1 cellular context compared by ENCODE assay signal in the genomic region with DNA sequence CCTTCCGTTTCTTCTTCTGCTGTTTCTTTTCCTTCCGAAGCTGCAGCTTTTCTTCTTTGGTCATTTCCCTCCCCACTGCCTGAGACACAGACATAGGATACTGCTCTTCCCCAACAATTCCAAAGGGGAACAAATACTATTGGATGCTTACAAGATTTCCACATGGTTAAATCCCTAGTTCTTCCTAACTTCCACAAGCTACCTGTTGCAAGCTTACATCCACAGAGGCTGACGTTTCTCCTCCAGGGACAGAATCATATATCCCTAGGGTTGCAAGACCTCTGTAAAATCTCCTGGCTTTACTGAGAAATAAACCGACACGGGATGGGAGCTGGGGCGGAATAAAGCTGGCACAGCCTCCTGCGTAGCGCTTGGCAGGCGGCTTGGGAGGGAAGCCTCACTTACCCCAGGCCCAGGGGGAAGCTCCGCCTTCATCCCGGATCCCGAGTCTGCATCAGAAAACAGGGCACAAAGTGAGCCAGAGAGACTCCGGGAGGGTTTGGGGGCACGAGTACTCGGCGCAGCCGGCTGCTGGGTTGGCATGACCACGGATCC.
A peak's percentile ranks its signal among the peaks of the same experiment; 100 is the strongest.
TF ChIP-seq lines count a peak whose summit lies in the region.

No MANE protein-coding gene starts in this region.

TF ChIP-seq in A549, 52 proteins besides CTCF, POLR2A, EP300 and RAD21 (continued from another document):
- TF ChIP-seq, protein P1, sequence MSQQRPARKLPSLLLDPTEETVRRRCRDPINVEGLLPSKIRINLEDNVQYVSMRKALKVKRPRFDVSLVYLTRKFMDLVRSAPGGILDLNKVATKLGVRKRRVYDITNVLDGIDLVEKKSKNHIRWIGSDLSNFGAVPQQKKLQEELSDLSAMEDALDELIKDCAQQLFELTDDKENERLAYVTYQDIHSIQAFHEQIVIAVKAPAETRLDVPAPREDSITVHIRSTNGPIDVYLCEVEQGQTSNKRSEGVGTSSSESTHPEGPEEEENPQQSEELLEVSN (IDR thresholded peaks at IDR 0.05; ENCODE audit: borderline replicate concordance, low read depth) = 0 out of 2 replicates have a peak, but pooled peaks have one; percentile 7
- TF ChIP-seq ESRRA (IDR thresholded peaks at IDR 0.05; ENCODE audit: borderline replicate concordance, low read length) (no peak), HOXB5 (CRISPR knock-in tag; IDR thresholded peaks at IDR 0.05) (no peak), RFX5 (IDR thresholded peaks at IDR 0.05) (no peak), CHD4 (IDR thresholded peaks at IDR 0.05; ENCODE audit: borderline replicate concordance) (no peak), SREBF2 (IDR thresholded peaks at IDR 0.05) (no peak), ZC3H11A (IDR thresholded peaks at IDR 0.05) (no peak)
- TF ChIP-seq, protein P2, sequence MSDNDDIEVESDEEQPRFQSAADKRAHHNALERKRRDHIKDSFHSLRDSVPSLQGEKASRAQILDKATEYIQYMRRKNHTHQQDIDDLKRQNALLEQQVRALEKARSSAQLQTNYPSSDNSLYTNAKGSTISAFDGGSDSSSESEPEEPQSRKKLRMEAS (IDR thresholded peaks at IDR 0.05) = no peak
